14 cellular contexts compared by ENCODE assay signal in genomic region chr14:92475451-92476187, GRCh38. TPM values are rescaled to one million over a fixed set of nuclear protein-coding genes. Genes with fewer than 3 reads are reported as not detected.
DNase-seq lines count a peak whose midpoint lies in the region; ATAC-seq and TF ChIP-seq lines count a peak whose summit lies in the region.
"Had no signal": no experiment of that assay in that cellular context is flagged by ENCODE, and none has a peak within 500 bp of the region (broad histone marks: within the 10 kb centered on the region; RNA-seq: fewer than 3 reads in every experiment).

No MANE protein-coding gene starts in this region.

- H4K20me1 ChIP-seq in IMR-90 (ENCODE audit: insufficient read depth, low read length): no peaks in the 10 kb centered on the region

- no peak for TF ChIP-seq POLR2A in IMR-90 (IDR thresholded peaks at IDR 0.05; ENCODE audit: low read depth, low read length)

- no peak overlapping the region for H4K5ac ChIP-seq in IMR-90 (ENCODE audit: low read depth, low read length)

- no peak overlapping the region for H3K56ac ChIP-seq in IMR-90 (ENCODE audit: extremely low read depth, insufficient read depth, low read length)

- intact Hi-C loops in IMR-90 (cut with micrococcal nuclease) (no loop called here), heart right ventricle (cut with DNase I) (no loop called here), sciatic nerve (cut with DNase I) (no loop called here)

- H3K4me1 ChIP-seq in IMR-90 (ENCODE audit: control insufficient read depth, insufficient read depth, low read length) (peaks cover 11% of the 10 kb centered on the region), heart right ventricle (peaks cover 0 to 42% (median 6%) of the 10 kb centered on the region in 9 donors), HAP-1 (no peaks in the 10 kb centered on the region)

- no peak overlapping the region for H2BK15ac ChIP-seq in IMR-90 (ENCODE audit: low read depth, low read length)

- ATAC-seq in IMR-90 (ENCODE audit: low read depth) (no peak), heart right ventricle (peak; percentile 47 to 93 (median 86)), sciatic nerve (peak; percentile 81)
- no peak for ATAC-seq in activated CD8-positive, alpha-beta memory T cell treated with anti-CD3 and anti-CD28 coated beads, Interleukin-2, amount 10 ng/mL, durations not matched to agents 7 days and 5 days
- ATAC-seq: naive thymus-derived CD8-positive, alpha-beta T cell; SK-N-SH treated with all-trans-retinoic acid at 6 μM for 48 hours had no signal

- H3K23ac ChIP-seq in IMR-90 (ENCODE audit: low read depth, low read length): no peak overlapping the region

- H3K9me3 ChIP-seq in IMR-90 (ENCODE audit: control insufficient read depth, insufficient read depth, low read length): no peaks in the 10 kb centered on the region
- H3K9me3 ChIP-seq in heart right ventricle: no peaks in the 10 kb centered on the region
- no peaks in the 10 kb centered on the region for H3K9me3 ChIP-seq in HAP-1

- no peaks in the 10 kb centered on the region for H3K36me3 ChIP-seq in IMR-90 (ENCODE audit: control insufficient read depth, insufficient read depth, low read length)
- H3K36me3 ChIP-seq in heart right ventricle: no peaks in the 10 kb centered on the region
- H3K36me3 ChIP-seq in HAP-1 (replicated peaks): no peaks in the 10 kb centered on the region

- TF ChIP-seq CTCF in IMR-90 (conservative IDR thresholded peaks at IDR 0.05; ENCODE audit: low read depth, low read length) (no peak), heart right ventricle (IDR thresholded peaks at IDR 0.05) (no peak)

- POLR2A ChIA-PET in IMR-90 (lab: Charles Lee; ENCODE audit: unreplicated experiment): no interaction called here

- CTCF ChIA-PET in IMR-90 (lab: Yijun Ruan, JAX): no interaction called here
- CTCF ChIA-PET in activated CD8-positive, alpha-beta memory T cell treated with anti-CD3 and anti-CD28 coated beads, Interleukin-2, amount 10 ng/mL, durations not matched to agents 7 days and 5 days (lab: Charles Lee): no interaction called here

- WGBS in IMR-90 (ENCODE audit: extremely low coverage in 2 of 2, insufficient read length in 1 of 2), 2 experiments: no CpG with 5 or more reads among the region's 14 CpGs
- WGBS in heart right ventricle, 2 donors: 62 to 69% methylated on average over 14 of the region's 14 CpGs

- no peak overlapping the region for H2AFZ ChIP-seq in IMR-90 (replicated peaks; ENCODE audit: low read length, poor library complexity)

- DNase-seq in IMR-90: no peak
- DNase-seq in activated CD8-positive, alpha-beta memory T cell treated with anti-CD3 and anti-CD28 coated beads, Interleukin-2, amount 10 ng/mL, durations not matched to agents 7 days and 5 days: peak; percentile 19
- peak; percentile 60 to 70 for DNase-seq in heart right ventricle
- DNase-seq in sciatic nerve (ENCODE audit: low spot score): no peak
- DNase-seq in amniotic stem cell (lab: John Stamatoyannopoulos, UW): no peak
- no peak for DNase-seq in HAP-1 (ENCODE audit: low spot score in 2 of 2)
- no peak for DNase-seq in activated T-cell treated with anti-CD3 and anti-CD28 coated beads, Interleukin-2, amount 50 U/mL, for 24 hours
- no peak for DNase-seq in NCI-H1694 (lab: John Stamatoyannopoulos, UW)
- DNase-seq: activated CD4-positive, alpha-beta T cell treated with anti-CD3 and anti-CD28 coated beads for 48 hours; activated naive CD4-positive, alpha-beta T cell treated with anti-CD3 and anti-CD28 coated beads, Interleukin-2, amount 50 U/mL, for 16 hours; effector CD4-positive, alpha-beta T cell; naive thymus-derived CD8-positive, alpha-beta T cell; stimulated activated CD4-positive, alpha-beta T cell treated with anti-CD3 and anti-CD28 coated beads, Interleukin-2, amount 100 ng/mL, for 48 hours had no signal

- no peak overlapping the region for H2AK9ac ChIP-seq in IMR-90 (replicated peaks; ENCODE audit: low read depth, low read length, poor library complexity)

- no peak overlapping the region for H3K18ac ChIP-seq in IMR-90 (ENCODE audit: low read depth, low read length)

- no peak overlapping the region for H4K8ac ChIP-seq in IMR-90 (ENCODE audit: low read depth in 2 of 2, low read length in 2 of 2)

- H2BK20ac ChIP-seq in IMR-90 (ENCODE audit: low read depth, low read length): no peak overlapping the region

- H2BK120ac ChIP-seq in IMR-90 (ENCODE audit: low read depth, low read length): no peak overlapping the region

- no peaks in the 10 kb centered on the region; the same call in 1 of the 2 replicates for H3K9me1 ChIP-seq in IMR-90 (ENCODE audit: insufficient read depth, low read length)

- H3K27me3 ChIP-seq in IMR-90 (ENCODE audit: control insufficient read depth, insufficient read depth, low read length): no peaks in the 10 kb centered on the region
- H3K27me3 ChIP-seq in heart right ventricle: no peaks in the 10 kb centered on the region
- no peaks in the 10 kb centered on the region for H3K27me3 ChIP-seq in HAP-1 (ENCODE audit: low read depth)

- H3K4ac ChIP-seq in IMR-90 (ENCODE audit: low read depth, low read length): no peak overlapping the region

- H3K79me1 ChIP-seq in IMR-90 (ENCODE audit: low read depth in 1 of 2, low read length in 2 of 2): no peaks in the 10 kb centered on the region

- no peaks in the 10 kb centered on the region for H3K36me3 Mint-ChIP-seq in activated CD8-positive, alpha-beta memory T cell treated with anti-CD3 and anti-CD28 coated beads, Interleukin-2, amount 10 ng/mL, durations not matched to agents 7 days and 5 days
- no peaks in the 10 kb centered on the region for H3K36me3 Mint-ChIP-seq in activated T-cell treated with anti-CD3 and anti-CD28 coated beads, Interleukin-2, amount 50 U/mL, for 24 hours (ENCODE audit: low read depth)

- H3K27me3 Mint-ChIP-seq in activated CD8-positive, alpha-beta memory T cell treated with anti-CD3 and anti-CD28 coated beads, Interleukin-2, amount 10 ng/mL, durations not matched to agents 7 days and 5 days: peaks cover 17% of the 10 kb centered on the region
- H3K27me3 Mint-ChIP-seq in activated T-cell treated with anti-CD3 and anti-CD28 coated beads, Interleukin-2, amount 50 U/mL, for 24 hours: no peaks in the 10 kb centered on the region
- H3K27me3 Mint-ChIP-seq: naive thymus-derived CD8-positive, alpha-beta T cell had no signal

- H3K4me1 Mint-ChIP-seq in activated CD8-positive, alpha-beta memory T cell treated with anti-CD3 and anti-CD28 coated beads, Interleukin-2, amount 10 ng/mL, durations not matched to agents 7 days and 5 days: no peaks in the 10 kb centered on the region
- H3K4me1 Mint-ChIP-seq in activated T-cell treated with anti-CD3 and anti-CD28 coated beads, Interleukin-2, amount 50 U/mL, for 24 hours (ENCODE audit: low read depth): peaks cover 13% of the 10 kb centered on the region

- TF ChIP-seq RAD21 in IMR-90 (IDR thresholded peaks at IDR 0.05; ENCODE audit: low read length): no peak

- H2BK5ac ChIP-seq in IMR-90 (ENCODE audit: low read depth, low read length, poor library complexity, severe bottlenecking): no peak overlapping the region

- H3K4me3 ChIP-seq in IMR-90 (ENCODE audit: insufficient read depth, low read depth, low read length) (no peak overlapping the region), heart right ventricle (no peak overlapping the region), HAP-1 (no peak overlapping the region)

- dilution Hi-C loops in IMR-90 (cut with HindIII; ENCODE audit: low sequenced_read_pairs, unreplicated experiment): no loop called here

- H3K27ac ChIP-seq in IMR-90 (ENCODE audit: insufficient read depth, low read length) (no peak overlapping the region), heart right ventricle (peak overlapping the region in 8 of 10 donors; percentile 24 to 77 (median 58))

- H3K14ac ChIP-seq in IMR-90 (replicated peaks; ENCODE audit: low read depth, low read length): 0 out of 2 replicates have a peak overlapping the region, but pooled peaks have one; percentile 16

- H2AK5ac ChIP-seq in IMR-90 (ENCODE audit: low read depth, low read length): 0 out of 2 replicates have a peak overlapping the region, but pooled peaks have one; percentile 26

- no TSS peak for BruUV-seq in IMR-90 (replicated peaks; lab: Mats Ljungman, UMichigan)

- no peaks in the 10 kb centered on the region for H3K9me3 Mint-ChIP-seq in activated CD8-positive, alpha-beta memory T cell treated with anti-CD3 and anti-CD28 coated beads, Interleukin-2, amount 10 ng/mL, durations not matched to agents 7 days and 5 days (ENCODE audit: low read depth)
- no peaks in the 10 kb centered on the region for H3K9me3 Mint-ChIP-seq in activated T-cell treated with anti-CD3 and anti-CD28 coated beads, Interleukin-2, amount 50 U/mL, for 24 hours

- H3K27ac Mint-ChIP-seq in activated CD8-positive, alpha-beta memory T cell treated with anti-CD3 and anti-CD28 coated beads, Interleukin-2, amount 10 ng/mL, durations not matched to agents 7 days and 5 days: no peak overlapping the region
- no peak overlapping the region for H3K27ac Mint-ChIP-seq in activated T-cell treated with anti-CD3 and anti-CD28 coated beads, Interleukin-2, amount 50 U/mL, for 24 hours
- H3K27ac Mint-ChIP-seq: naive thymus-derived CD8-positive, alpha-beta T cell had no signal

- H3K4me2 ChIP-seq in IMR-90 (ENCODE audit: low read depth, low read length): no peak overlapping the region

- H3K4me3 Mint-ChIP-seq in activated CD8-positive, alpha-beta memory T cell treated with anti-CD3 and anti-CD28 coated beads, Interleukin-2, amount 10 ng/mL, durations not matched to agents 7 days and 5 days: no peak overlapping the region
- no peak overlapping the region for H3K4me3 Mint-ChIP-seq in activated T-cell treated with anti-CD3 and anti-CD28 coated beads, Interleukin-2, amount 50 U/mL, for 24 hours
- H3K4me3 Mint-ChIP-seq: naive thymus-derived CD8-positive, alpha-beta T cell had no signal

- in situ Hi-C loops in IMR-90 (cut with MboI; ENCODE audit: low sequenced_read_pairs): no loop called here
- in situ Hi-C loops in HAP-1 (cut with MboI; ENCODE audit: low sequenced_read_pairs): no loop called here

- no peak overlapping the region for H3K9ac ChIP-seq in IMR-90 (ENCODE audit: low read depth, low read length)

- no peak overlapping the region for H4K91ac ChIP-seq in IMR-90 (ENCODE audit: insufficient read depth, low read depth, low read length)

TF ChIP-seq in IMR-90, 13 proteins besides CTCF, POLR2A, EP300 and RAD21 (continues in another document):
- no peak for TF ChIP-seq SMC3 (IDR thresholded peaks at IDR 0.05; ENCODE audit: low read depth, low read length)

RNA-seq across cellular contexts. Expression of gene RIN3, which starts 38.0 kb away (rescaled TPM):
- 2.2 and 2.5 TPM in 2 replicates for total RNA-seq in IMR-90 (2012; rRNA removed)
- 11.1 and 11.6 TPM in 2 replicates for polyA plus RNA-seq in IMR-90 (2012; rRNA removed)
- 8.9 and 13.9 TPM in 2 replicates for polyA plus RNA-seq in IMR-90 (2012; cell fraction: cytosol; rRNA removed)
- polyA plus RNA-seq in IMR-90 (2012; cell fraction: nucleus; rRNA removed; ENCODE audit: low replicate concordance): 10.8 and 19.9 TPM in 2 replicates
- 100 to 1,000 TPM in 1 of 2 experiments, 10 to 100 TPM in 1; 76.1 to 122 TPM for total RNA-seq in activated CD8-positive, alpha-beta memory T cell treated with anti-CD3 and anti-CD28 coated beads, Interleukin-2, amount 10 ng/mL, durations not matched to agents 7 days and 5 days
- 10 to 100 TPM in 8 of 10 donors, 1 to 10 TPM in 2; 9.4 to 24.0 (median 12.7) TPM for total RNA-seq in heart right ventricle
- polyA plus RNA-seq in heart right ventricle: 1 to 10 TPM; 7.2 to 9.0 TPM
- 22.1 TPM for total RNA-seq in sciatic nerve

Comparison
In these comparisons a context has a peak if more than half of its experiments do, and no peak if none do; other contexts are left out.
1. ATAC-seq: peak in heart right ventricle (8 of 8) and sciatic nerve (single experiment); none in IMR-90 (single experiment) and activated CD8-positive, alpha-beta memory T cell treated with anti-CD3 and anti-CD28 coated beads, Interleukin-2, amount 10 ng/mL, durations not matched to agents 7 days and 5 days (single experiment).
2. DNase-seq: peak in activated CD8-positive, alpha-beta memory T cell treated with anti-CD3 and anti-CD28 coated beads, Interleukin-2, amount 10 ng/mL, durations not matched to agents 7 days and 5 days (single experiment) and heart right ventricle (2 of 2); none in IMR-90 (single experiment), sciatic nerve (single experiment), amniotic stem cell (single experiment), HAP-1 (0 of 2), activated T-cell treated with anti-CD3 and anti-CD28 coated beads, Interleukin-2, amount 50 U/mL, for 24 hours (single experiment) and NCI-H1694 (single experiment).